ENCODE assay signal across 1 cellular context in the genomic region with DNA sequence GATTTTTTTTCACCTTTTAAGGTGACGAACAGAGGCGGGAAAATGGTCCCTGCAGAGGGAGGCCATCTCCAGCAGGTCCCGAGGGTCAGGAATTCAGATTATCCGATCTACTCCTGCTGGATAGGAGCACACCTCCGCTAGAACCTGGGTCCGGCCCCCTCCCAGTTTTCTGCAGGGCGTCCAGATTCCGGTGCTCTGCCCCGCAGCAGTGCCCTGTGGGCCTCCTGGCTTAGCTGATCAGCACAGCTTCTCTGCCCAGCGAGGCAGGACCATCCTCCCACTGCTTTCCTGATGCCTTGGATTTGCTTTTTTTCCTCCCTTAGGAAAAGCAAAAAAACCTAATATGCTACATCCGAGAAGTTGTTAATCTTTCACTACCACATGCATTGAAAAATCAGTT.
TF ChIP-seq lines count a peak whose summit lies in the region.

No MANE protein-coding gene starts in this region.

TF ChIP-seq in K562, 482 proteins besides CTCF, POLR2A, EP300 and RAD21 (continued from another document):
- TF ChIP-seq ZNF699 (CRISPR knock-in tag; IDR thresholded peaks at IDR 0.05; ENCODE audit: insufficient replicate concordance) (no peak), MTF1 (CRISPR knock-in tag; IDR thresholded peaks at IDR 0.05; ENCODE audit: borderline replicate concordance) (no peak), E2F8 (IDR thresholded peaks at IDR 0.05; ENCODE audit: low read depth, partially characterized antibody) (no peak), RNF219 (CRISPR knock-in tag; IDR thresholded peaks at IDR 0.05) (no peak), KLF10 (CRISPR knock-in tag; IDR thresholded peaks at IDR 0.05) (no peak), ZNF232 (CRISPR knock-in tag; IDR thresholded peaks at IDR 0.05) (no peak), CBX1 (IDR thresholded peaks at IDR 0.05; ENCODE audit: low read depth) (no peak)
